Comparison of ENCODE assay signal across 19 cellular contexts in genomic region chr17:8647202-8647601, GRCh38. TPM values are rescaled to one million over a fixed set of nuclear protein-coding genes. Genes with fewer than 3 reads are reported as not detected.
DNase-seq lines count a peak whose midpoint lies in the region; ATAC-seq, FAIRE-seq and TF ChIP-seq lines count a peak whose summit lies in the region.
"Had no signal": no experiment of that assay in that cellular context is flagged by ENCODE, and none has a peak within 500 bp of the region (broad histone marks: within the 10 kb centered on the region; RNA-seq: fewer than 3 reads in every experiment).

No MANE protein-coding gene starts in this region.

- no peaks in the 10 kb centered on the region for H3K79me2 ChIP-seq in HepG2 (ENCODE audit: insufficient read depth, low read length)

- TF ChIP-seq RAD21 in HepG2 (CRISPR knock-in tag; IDR thresholded peaks at IDR 0.05): no peak

- H3K4me1 ChIP-seq in HepG2 (ENCODE audit: insufficient read depth, low read length) (peaks cover 78% of the 10 kb centered on the region), right lobe of liver (no peaks in the 10 kb centered on the region), thoracic aorta (ENCODE audit: control insufficient read depth in 1 of 2, low read depth in 2 of 2) (peaks cover 15 to 42% of the 10 kb centered on the region in 2 donors)
- H3K4me1 ChIP-seq: BLaER1, Caco-2 had no signal

- no peak for TF ChIP-seq EP300 in HepG2 (IDR thresholded peaks at IDR 0.05; ENCODE audit: low read depth in 2 of 2, low read length in 2 of 2)
- no peak for TF ChIP-seq EP300 in HepG2 (CRISPR knock-in tag; IDR thresholded peaks at IDR 0.05; ENCODE audit: borderline replicate concordance)

- TF ChIP-seq POLR2A in HepG2 (IDR thresholded peaks at IDR 0.05; ENCODE audit: insufficient read depth in 1 of 2, low read depth in 2 of 2, low read length in 2 of 2) (no peak), right lobe of liver (IDR thresholded peaks at IDR 0.05) (no peak)

- no TSS peak for BruUV-seq in HepG2 (replicated peaks; lab: Mats Ljungman, UMichigan)

- H3K4me3 ChIP-seq in HepG2 (replicated peaks in 1 of 3; ENCODE audit: insufficient read depth in 1 of 3, low read depth in 2 of 3, low read length in 3 of 3): peak overlapping the region in 1 of 3 experiments; percentile 30; a peak in 1 of 6 replicates
- no peak overlapping the region for H3K4me3 ChIP-seq in right lobe of liver
- H3K4me3 ChIP-seq in thoracic aorta: no peak overlapping the region
- H3K4me3 ChIP-seq: BLaER1, GM23338 had no signal

- no peak for TF ChIP-seq CTCF in HepG2 (CRISPR knock-in tag; IDR thresholded peaks at IDR 0.05)
- TF ChIP-seq CTCF in right lobe of liver (IDR thresholded peaks at IDR 0.05): no peak
- no peak for TF ChIP-seq CTCF in thoracic aorta (IDR thresholded peaks at IDR 0.05)

- ATAC-seq in HepG2 (peak; percentile 66), right lobe of liver (no peak), thoracic aorta (ENCODE audit: insufficient number of reproducible peaks, low FRiP score, low read depth) (no peak), HG03095 (IDR thresholded peaks at IDR 0.05; ENCODE audit: unreplicated experiment) (no peak), GM21390 (IDR thresholded peaks at IDR 0.05; ENCODE audit: unreplicated experiment) (no peak), GM19035 (IDR thresholded peaks at IDR 0.05; ENCODE audit: unreplicated experiment) (no peak)
- ATAC-seq: CD8-positive, alpha-beta T cell; GM23338 had no signal

- H3K9me3 ChIP-seq in HepG2 (ENCODE audit: low read length): no peaks in the 10 kb centered on the region
- H3K9me3 ChIP-seq in right lobe of liver: no peaks in the 10 kb centered on the region
- H3K9me3 ChIP-seq in thoracic aorta: no peaks in the 10 kb centered on the region
- H3K9me3 ChIP-seq: BLaER1, Caco-2 had no signal

- WGBS in HepG2 (ENCODE audit: low lambda C conversion rate): 0% methylated on average over 3 of the region's 7 CpGs
- WGBS in right lobe of liver (ENCODE audit: insufficient coverage, low coverage, low lambda C conversion rate, missing lambda C conversion rate): 85% methylated on average over 5 of the region's 7 CpGs

- no peak overlapping the region for H3K27ac ChIP-seq in HepG2 (ENCODE audit: extremely low read length, insufficient read depth, low read length)
- no peak overlapping the region for H3K27ac ChIP-seq in right lobe of liver
- H3K27ac ChIP-seq in thoracic aorta: peak overlapping the region; percentile 88 to 97
- H3K27ac ChIP-seq: BLaER1, C4-2B had no signal

- peak overlapping the region; percentile 71 for H3K4me2 ChIP-seq in HepG2 (ENCODE audit: low read depth, low read length)
- H3K4me2 ChIP-seq: BLaER1, GM23338 had no signal

- H3K9ac ChIP-seq in HepG2 (ENCODE audit: insufficient read depth, low read depth, low read length): peak overlapping the region; percentile 44; the same call in 1 of the 2 replicates
- H3K9ac ChIP-seq: BLaER1 had no signal

- H3K27me3 ChIP-seq in HepG2 (ENCODE audit: control insufficient read depth in 1 of 2, insufficient read depth in 2 of 2, low read length in 2 of 2) (no peaks in the 10 kb centered on the region), right lobe of liver (no peaks in the 10 kb centered on the region), thoracic aorta (replicated peaks; ENCODE audit: insufficient read depth) (no peaks in the 10 kb centered on the region)
- H3K27me3 ChIP-seq: BLaER1 had no signal

- intact Hi-C loops in HepG2 (cut with micrococcal nuclease; ENCODE audit: unreplicated experiment): loop anchor here (10.0 kb wide), 1 partner anchor 72 kb away; no protein-coding TSS in a partner anchor
- intact Hi-C loops in right lobe of liver (cut with DNase I): no loop called here

- CTCF ChIA-PET in HepG2 (lab: Yijun Ruan, JAX; ENCODE audit: low intra/inter-chr PET ratio, low total read pairs): no interaction called here

- no peaks in the 10 kb centered on the region for H4K20me1 ChIP-seq in HepG2 (ENCODE audit: insufficient read depth, low read length)
- H4K20me1 ChIP-seq: BLaER1 had no signal

- H2AFZ ChIP-seq in HepG2 (ENCODE audit: low read length): peak overlapping the region; percentile 61
- H2AFZ ChIP-seq: GM23338 had no signal

- DNase-seq in HepG2 (ENCODE audit: low spot score) (no peak), right lobe of liver (no peak), islet precursor cell (peak; percentile 29), thoracic aorta (ENCODE audit: low spot score) (no peak)
- DNase-seq: Caco-2; CD4-positive, CD25-positive, alpha-beta regulatory T cell; CD8-positive, alpha-beta T cell; DMS153; DMS79 treated with DMSO at 0.1 percent for 48 hours; GF-D8; HCEC 1CT had no signal

- peak; percentile 54 for FAIRE-seq in HepG2 (lab: Jason Lieb, UNC)
- FAIRE-seq: GM12891, GM18507 had no signal

- H3K36me3 ChIP-seq in HepG2 (replicated peaks in 1 of 2; ENCODE audit: control insufficient read depth in 1 of 2, insufficient read depth in 2 of 2, low read length in 2 of 2): no peaks in the 10 kb centered on the region
- H3K36me3 ChIP-seq in right lobe of liver: no peaks in the 10 kb centered on the region
- H3K36me3 ChIP-seq in thoracic aorta: no peaks in the 10 kb centered on the region
- H3K36me3 ChIP-seq: BLaER1 had no signal

- POLR2A ChIA-PET in HepG2 (lab: Yijun Ruan, JAX): no interaction called here

- in situ Hi-C loops in HepG2 (cut with HindIII; ENCODE audit: extremely low pct_ligation_motif_present, low pct_unique_long_range_greater_than_20kb): no loop called here

TF ChIP-seq in HepG2, 621 proteins besides CTCF, POLR2A, EP300 and RAD21 (continues in another document):
- TF ChIP-seq HNF4A (CRISPR knock-in tag; IDR thresholded peaks at IDR 0.05) (no peak), ZNF879 (CRISPR knock-in tag; IDR thresholded peaks at IDR 0.05) (no peak), SNAPC4 (CRISPR knock-in tag; IDR thresholded peaks at IDR 0.05) (no peak), AHR (CRISPR knock-in tag; IDR thresholded peaks at IDR 0.05) (no peak), ZFP36 (IDR thresholded peaks at IDR 0.05; ENCODE audit: borderline replicate concordance, low read depth, low read length, partially characterized antibody) (no peak), ZNF883 (CRISPR knock-in tag; IDR thresholded peaks at IDR 0.05; ENCODE audit: not compliant biosample characterization) (no peak), RCOR2 (CRISPR knock-in tag; IDR thresholded peaks at IDR 0.05) (no peak), ZSCAN29 (CRISPR knock-in tag; conservative IDR thresholded peaks at IDR 0.05) (no peak)

RNA-seq across cellular contexts. Expression of gene MYH10, which starts 16.7 kb away (rescaled TPM):
- total RNA-seq in HepG2 (2016; rRNA removed; fragmentation: Illumina TruSeq; extraction: Trizol) (68.6 and 122 TPM in 2 replicates), right lobe of liver (10 to 100 TPM; 19.8 to 32.9 (median 24.3) TPM), thoracic aorta (1,000 to 10,000 TPM; 1,436 to 1,719 TPM)
- 7.0 and 7.2 TPM in 2 replicates for total RNA-seq in HepG2 (2016; cell fraction: cytosol; rRNA removed; fragmentation: Illumina TruSeq; extraction: Trizol; ENCODE audit: low read depth)
- total RNA-seq in HepG2 (2016; cell fraction: insoluble cytoplasmic fraction; rRNA removed; fragmentation: Illumina TruSeq; extraction: Trizol): 66.9 and 98.1 TPM in 2 replicates
- 17.3 and 21.2 TPM in 2 replicates for total RNA-seq in HepG2 (2016; cell fraction: membrane; rRNA removed; fragmentation: Illumina TruSeq; extraction: Trizol)
- 84.1 and 90.0 TPM in 2 replicates for total RNA-seq in HepG2 (2016; cell fraction: nucleus; rRNA removed; fragmentation: Illumina TruSeq; extraction: Trizol)
- polyA plus RNA-seq in HepG2 (2011; rRNA removed): 43.4 and 44.1 TPM in 2 replicates
- polyA plus RNA-seq in HepG2 (2011; cell fraction: cytosol; rRNA removed): 31.4 and 44.1 TPM in 2 replicates
- 74.1 and 125 TPM in 2 replicates for polyA plus RNA-seq in HepG2 (2011; cell fraction: nucleus; rRNA removed)
- polyA plus RNA-seq in HepG2 (2012): 35.7 and 50.5 TPM in 2 replicates
- polyA plus RNA-seq in HepG2 (2016; cell fraction: cytosol; fragmentation: Illumina TruSeq; extraction: Trizol; ENCODE audit: low read depth): 1.5 and 1.7 TPM in 2 replicates
- polyA plus RNA-seq in HepG2 (2016; cell fraction: insoluble cytoplasmic fraction; fragmentation: Illumina TruSeq; extraction: Trizol; ENCODE audit: low read depth): 46.3 and 57.7 TPM in 2 replicates
- polyA plus RNA-seq in HepG2 (2016; cell fraction: membrane; fragmentation: Illumina TruSeq; extraction: Trizol; ENCODE audit: low read depth): 3.8 and 4.4 TPM in 2 replicates
- polyA plus RNA-seq in HepG2 (2016; cell fraction: nucleus; fragmentation: Illumina TruSeq; extraction: Trizol; ENCODE audit: insufficient read depth, low read depth): 88.3 and 89.7 TPM in 2 replicates
- polyA minus RNA-seq in HepG2 (2011; rRNA and poly(A)+ RNA removed; ENCODE audit: low replicate concordance): 8.2 and 85.8 TPM in 2 replicates
- polyA minus RNA-seq in HepG2 (2011; cell fraction: cytosol; rRNA and poly(A)+ RNA removed): 60.2 and 68.5 TPM in 2 replicates
- polyA minus RNA-seq in HepG2 (2011; cell fraction: nucleus; rRNA and poly(A)+ RNA removed): 127 and 140 TPM in 2 replicates

Comparison
In these comparisons a context has a peak if more than half of its experiments do, and no peak if none do; other contexts are left out.
1. H3K27ac ChIP-seq: peak in thoracic aorta (2 of 2); none in HepG2 (single experiment) and right lobe of liver (0 of 3).
2. RNA of gene MYH10, which starts 16.7 kb away (total RNA-seq): 1,436 to 1,719 TPM in thoracic aorta; 7.0 to 122 TPM in HepG2 and 19.8 to 32.9 TPM in right lobe of liver; every median in the first group is over 10 times any median in the second.